In the genomic region with DNA sequence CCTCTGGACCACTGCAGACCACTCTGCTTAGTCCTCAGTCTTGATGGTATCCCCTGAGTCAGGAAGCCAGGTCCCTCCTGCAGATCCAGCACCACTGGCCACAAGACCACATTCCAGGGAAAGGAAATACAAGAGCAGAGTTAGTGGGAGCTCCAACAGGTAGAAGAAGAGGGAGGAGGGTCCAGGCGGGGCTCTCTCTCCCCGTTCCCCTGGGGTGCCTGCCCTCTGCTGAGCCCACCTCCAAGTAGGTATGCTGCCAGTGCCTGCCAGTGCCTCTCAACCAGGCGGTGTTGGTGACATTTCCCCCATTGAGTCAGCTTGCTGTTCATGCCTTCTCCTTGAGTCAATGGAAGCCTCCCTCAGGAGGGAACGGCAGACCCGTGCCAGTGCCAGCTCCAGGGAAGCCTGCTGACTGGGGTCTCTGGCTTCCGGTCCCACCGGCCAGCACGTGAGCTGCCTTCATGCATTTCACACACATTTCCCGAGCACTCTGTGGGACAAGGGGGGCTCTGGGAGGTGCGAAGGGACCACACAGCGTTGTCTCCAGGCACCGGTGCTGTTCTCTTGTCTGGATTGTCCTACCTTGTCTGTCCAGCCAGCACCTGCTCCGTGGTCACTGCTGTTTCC, we compare ENCODE assay signal across 17 cellular contexts.
DNase-seq lines count a peak whose midpoint lies in the region; ATAC-seq and TF ChIP-seq lines count a peak whose summit lies in the region.
"Had no signal": no experiment of that assay in that cellular context is flagged by ENCODE, and none has a peak within 500 bp of the region (broad histone marks: within the 10 kb centered on the region; RNA-seq: fewer than 3 reads in every experiment).

No MANE protein-coding gene starts in this region.

- ATAC-seq in T-helper 17 cell (no peak), upper lobe of right lung (no peak), GM18517 (IDR thresholded peaks at IDR 0.05; ENCODE audit: unreplicated experiment) (no peak)

- H3K14ac ChIP-seq in neuronal stem cell (ENCODE audit: low read length) = no peak overlapping the region

- H3K4me3 ChIP-seq in coronary artery (no peak overlapping the region), neuronal stem cell (ENCODE audit: low read length in 2 of 2) (peak overlapping the region in 1 of 2 donors; percentile 24), upper lobe of right lung (no peak overlapping the region)
- H3K4me3 ChIP-seq: SJSA1 had no signal

- H3K4me2 ChIP-seq in neuronal stem cell (ENCODE audit: insufficient read depth, low read length, poor library complexity, severe bottlenecking) = no peak overlapping the region

- no peak overlapping the region for H3K4ac ChIP-seq in neuronal stem cell (ENCODE audit: low read length)

- intact Hi-C loops in upper lobe of right lung (cut with DNase I) = no loop called here

- no peak overlapping the region for H2BK15ac ChIP-seq in neuronal stem cell (ENCODE audit: low read length)

- DNase-seq in T-helper 17 cell = no peak
- DNase-seq in coronary artery (ENCODE audit: low spot score) = peak; percentile 52
- no peak for DNase-seq in neuronal stem cell (ENCODE audit: low spot score)
- peak; percentile 55 for DNase-seq in upper lobe of right lung
- no peak for DNase-seq in SIG-M5 treated with dmso at 0.1 percent for 504 hours (lab: John Stamatoyannopoulos, UW; ENCODE audit: unreplicated experiment)
- no peak for DNase-seq in activated CD8-positive, alpha-beta memory T cell treated with anti-CD3 and anti-CD28 coated beads for 24 hours
- DNase-seq: ACHN; AML-193; CD4-positive, alpha-beta T cell; HCEC 1CT; NCI-H1930; NCI-H69; OCI-M1; RPMI8226 had no signal

- H2AFZ ChIP-seq in neuronal stem cell (ENCODE audit: low read length) = no peak overlapping the region

- H3K27ac Mint-ChIP-seq in T-helper 17 cell = peak overlapping the region; percentile 88
- H3K27ac Mint-ChIP-seq: CD4-positive, alpha-beta T cell; IgD-negative memory B cell had no signal

- no peak overlapping the region for H4K91ac ChIP-seq in neuronal stem cell (ENCODE audit: low read depth, low read length, poor library complexity)

- H3K23ac ChIP-seq in neuronal stem cell (ENCODE audit: low read depth, low read length, poor library complexity) = no peak overlapping the region

- no peak overlapping the region for H3K4me3 Mint-ChIP-seq in T-helper 17 cell
- H3K4me3 Mint-ChIP-seq: CD4-positive, alpha-beta T cell had no signal

- no peaks in the 10 kb centered on the region for H3K79me1 ChIP-seq in neuronal stem cell (ENCODE audit: low read depth, low read length)

- H2AK5ac ChIP-seq in neuronal stem cell (ENCODE audit: low read depth, low read length) = no peak overlapping the region

- H3K9ac ChIP-seq in neuronal stem cell (ENCODE audit: low read depth, low read length, poor library complexity) = no peak overlapping the region

- no peak overlapping the region for H2BK12ac ChIP-seq in neuronal stem cell (ENCODE audit: low read length)

- no peak overlapping the region for H2BK5ac ChIP-seq in neuronal stem cell (ENCODE audit: low read length)

- no peak overlapping the region for H4K8ac ChIP-seq in neuronal stem cell (ENCODE audit: low read depth, low read length)

- H3K18ac ChIP-seq in neuronal stem cell (ENCODE audit: low read length) = peak overlapping the region; percentile 17

- H3K36me3 Mint-ChIP-seq in T-helper 17 cell (ENCODE audit: low read depth) = no peaks in the 10 kb centered on the region

- H3K27me3 Mint-ChIP-seq in T-helper 17 cell = no peaks in the 10 kb centered on the region
- H3K27me3 Mint-ChIP-seq: CD4-positive, alpha-beta T cell had no signal

- H3K9me3 ChIP-seq in T-helper 17 cell (ENCODE audit: control insufficient read depth, low read length, poor library complexity, severe bottlenecking) (no peaks in the 10 kb centered on the region), neuronal stem cell (replicated peaks in 1 of 2; ENCODE audit: control insufficient read depth in 2 of 2, insufficient read depth in 1 of 2, low read depth in 1 of 2, low read length in 2 of 2) (no peaks in the 10 kb centered on the region), upper lobe of right lung (no peaks in the 10 kb centered on the region)
- H3K9me3 ChIP-seq: SJSA1 had no signal

- peaks cover 9 to 10% of the 10 kb centered on the region in 2 donors for H3K4me1 ChIP-seq in neuronal stem cell (ENCODE audit: control insufficient read depth in 2 of 2, insufficient read depth in 1 of 2, low read depth in 1 of 2, low read length in 2 of 2)
- H3K4me1 ChIP-seq in upper lobe of right lung = no peaks in the 10 kb centered on the region

- no peaks in the 10 kb centered on the region for H3K27me3 ChIP-seq in neuronal stem cell (ENCODE audit: control insufficient read depth in 3 of 3, insufficient read depth in 3 of 3, low read depth in 1 of 3, low read length in 3 of 3)
- no peaks in the 10 kb centered on the region for H3K27me3 ChIP-seq in upper lobe of right lung
- H3K27me3 ChIP-seq: SJSA1 had no signal

- peaks cover 30% of the 10 kb centered on the region for H3K4me1 Mint-ChIP-seq in T-helper 17 cell

- no CpG with 5 or more reads among the region's 13 CpGs for WGBS in neuronal stem cell (ENCODE audit: extremely low coverage in 2 of 2, insufficient read length in 2 of 2, insufficient replicate concordance in 1 of 2), 2 donors

- TF ChIP-seq CTCF in coronary artery (IDR thresholded peaks at IDR 0.05) (no peak), upper lobe of right lung (IDR thresholded peaks at IDR 0.05) (no peak)

- H3K27ac ChIP-seq in coronary artery (no peak overlapping the region), neuronal stem cell (replicated peaks; ENCODE audit: low read length) (no peak overlapping the region), upper lobe of right lung (no peak overlapping the region)
- H3K27ac ChIP-seq: SJSA1 had no signal

- H3K36me3 ChIP-seq in neuronal stem cell (replicated peaks in 1 of 2; ENCODE audit: control insufficient read depth in 2 of 2, insufficient read depth in 2 of 2, low read length in 2 of 2) = no peaks in the 10 kb centered on the region
- H3K36me3 ChIP-seq in upper lobe of right lung = no peaks in the 10 kb centered on the region
- H3K36me3 ChIP-seq: SJSA1 had no signal

- no peak overlapping the region for H2BK120ac ChIP-seq in neuronal stem cell (ENCODE audit: low read depth, low read length)

Comparison
In these comparisons a context has a peak if more than half of its experiments do, and no peak if none do; other contexts are left out.
1. DNase-seq: peak in coronary artery (single experiment) and upper lobe of right lung (single experiment); none in T-helper 17 cell (0 of 3), neuronal stem cell (single experiment), SIG-M5 treated with dmso at 0.1 percent for 504 hours (single experiment) and activated CD8-positive, alpha-beta memory T cell treated with anti-CD3 and anti-CD28 coated beads for 24 hours (single experiment).